ENCODE assay signal across 21 cellular contexts in genomic region chr11:109996060-109996459, GRCh38.
"Had no signal": no experiment of that assay in that cellular context is flagged by ENCODE, and none has a peak within 500 bp of the region (broad histone marks: within the 10 kb centered on the region; RNA-seq: fewer than 3 reads in every experiment).

No MANE protein-coding gene starts in this region.

- H3K4me3 ChIP-seq: hepatocyte, left ventricle myocardium inferior, lower lobe of right lung, neural progenitor cell, ovary, right atrium auricular region, smooth muscle cell had no signal

- ATAC-seq: left cardiac atrium; lower lobe of right lung; natural killer cell treated with Interleukin-12 subunit alpha and Interleukin-12 subunit beta and Interleukin-15 and Interleukin-18, amount 100 ng/mL, for 72 hours had no signal

- DNase-seq: dorsolateral prefrontal cortex; effector CD8-positive, alpha-beta T cell; foreskin melanocyte; head of caudate nucleus; kidney; left cardiac atrium; left ventricle myocardium inferior; lower lobe of right lung; nucleus accumbens; ovary; stimulated activated CD4-positive, alpha-beta T cell treated with anti-CD3 and anti-CD28 coated beads, Interleukin-2, amount 100 ng/mL, for 48 hours; stimulated activated naive CD4-positive, alpha-beta T cell treated with Interleukin-2 at 50 U/mL for 16 hours; trophoblast cell had no signal

- H3K27ac ChIP-seq: dorsolateral prefrontal cortex, hepatocyte, left ventricle myocardium inferior, lower lobe of right lung, neural progenitor cell, ovary, right atrium auricular region had no signal

- H3K4me1 Mint-ChIP-seq: memory B cell had no signal

- H3K9ac ChIP-seq: neural progenitor cell had no signal

- H3K36me3 ChIP-seq: left ventricle myocardium inferior, lower lobe of right lung, neural progenitor cell, ovary, right atrium auricular region had no signal

- H3K9me3 ChIP-seq: left ventricle myocardium inferior, lower lobe of right lung, ovary, right atrium auricular region had no signal

- H3K4me1 ChIP-seq: left ventricle myocardium inferior, lower lobe of right lung, neural progenitor cell had no signal

- H3K79me2 ChIP-seq: hepatocyte had no signal

- H3K36me3 Mint-ChIP-seq: memory B cell; mesothelial cell of epicardium; natural killer cell treated with Interleukin-12 subunit alpha and Interleukin-12 subunit beta and Interleukin-15 and Interleukin-18, amount 100 ng/mL, for 72 hours; neural progenitor cell had no signal

- H3K27me3 ChIP-seq: dorsolateral prefrontal cortex, hepatocyte, neural progenitor cell, ovary, right atrium auricular region had no signal

- H3K4me3 Mint-ChIP-seq: memory B cell; mesothelial cell of epicardium; natural killer cell treated with Interleukin-12 subunit alpha and Interleukin-12 subunit beta and Interleukin-15 and Interleukin-18, amount 100 ng/mL, for 72 hours; neural progenitor cell had no signal

- H3K27me3 Mint-ChIP-seq: memory B cell had no signal

- H3K27ac Mint-ChIP-seq: memory B cell; mesothelial cell of epicardium; natural killer cell treated with Interleukin-12 subunit alpha and Interleukin-12 subunit beta and Interleukin-15 and Interleukin-18, amount 100 ng/mL, for 72 hours; neural progenitor cell had no signal

- H2AFZ ChIP-seq: hepatocyte, neural progenitor cell had no signal

- H3K9me3 Mint-ChIP-seq: memory B cell; mesothelial cell of epicardium; natural killer cell treated with Interleukin-12 subunit alpha and Interleukin-12 subunit beta and Interleukin-15 and Interleukin-18, amount 100 ng/mL, for 72 hours; neural progenitor cell had no signal

- H3K4me2 ChIP-seq: hepatocyte, neural progenitor cell, smooth muscle cell had no signal

- FAIRE-seq: urothelium cell line had no signal
